ENCODE assay signal across 13 cellular contexts in genomic region chr7:44636041-44636580, GRCh38. TPM values are rescaled to one million over a fixed set of nuclear protein-coding genes. Genes with fewer than 3 reads are reported as not detected.
DNase-seq lines count a peak whose midpoint lies in the region; ATAC-seq and TF ChIP-seq lines count a peak whose summit lies in the region.
"Had no signal": no experiment of that assay in that cellular context is flagged by ENCODE, and none has a peak within 500 bp of the region (broad histone marks: within the 10 kb centered on the region; RNA-seq: fewer than 3 reads in every experiment).

No MANE protein-coding gene starts in this region.

- H3K4me1 Mint-ChIP-seq in activated naive CD8-positive, alpha-beta T cell treated with anti-CD3 and anti-CD28 coated beads for 36 hours, result peaks cover 80% of the 10 kb centered on the region

- H3K27me3 ChIP-seq in ACC112 (ENCODE audit: insufficient read depth, low read length), result no peaks in the 10 kb centered on the region
- no peaks in the 10 kb centered on the region for H3K27me3 ChIP-seq in KMS-11 (ENCODE audit: insufficient read depth, low read depth)
- H3K27me3 ChIP-seq in mucosa of stomach (ENCODE audit: control insufficient read depth, insufficient read depth, low read length), result no peaks in the 10 kb centered on the region
- H3K27me3 ChIP-seq: BE2C had no signal

- H3K4me2 ChIP-seq in KMS-11, result peak overlapping the region; percentile 91

- H3K9me3 ChIP-seq in mucosa of stomach (ENCODE audit: control insufficient read depth, low read length), result no peaks in the 10 kb centered on the region
- H3K9me3 ChIP-seq: BE2C had no signal

- DNase-seq in activated naive CD8-positive, alpha-beta T cell treated with anti-CD3 and anti-CD28 coated beads for 36 hours, result no peak
- no peak for DNase-seq in nucleus accumbens (lab: John Stamatoyannopoulos, UW)
- DNase-seq: BE2C; NCI-H2081 treated with DMSO at 0.1 percent for 48 hours; stimulated activated CD4-positive, alpha-beta T cell treated with anti-CD3 and anti-CD28 coated beads, Interleukin-12 subunit alpha, Interleukin-12 subunit beta, amount 100 ng/mL, for 4 hours; stimulated activated naive CD4-positive, alpha-beta T cell had no signal

- H3K27ac Mint-ChIP-seq in activated naive CD8-positive, alpha-beta T cell treated with anti-CD3 and anti-CD28 coated beads for 36 hours, result peak overlapping the region; percentile 31

- peaks cover 30% of the 10 kb centered on the region for H3K36me3 Mint-ChIP-seq in activated naive CD8-positive, alpha-beta T cell treated with anti-CD3 and anti-CD28 coated beads for 36 hours

- H3K9ac ChIP-seq in KMS-11, result no peak overlapping the region
- peak overlapping the region; percentile 8 for H3K9ac ChIP-seq in mucosa of stomach (ENCODE audit: low read length)

- 0 out of 2 replicates have a peak overlapping the region, but pooled peaks have one; percentile 6 for H3K27ac ChIP-seq in ACC112 (ENCODE audit: low read depth, low read length)
- peak overlapping the region; percentile 91; the same call in 1 of the 2 replicates for H3K27ac ChIP-seq in KMS-11

- no peak for ATAC-seq in HG03571 (IDR thresholded peaks at IDR 0.05; ENCODE audit: unreplicated experiment)
- no peak for ATAC-seq in GM19467 (IDR thresholded peaks at IDR 0.05; ENCODE audit: unreplicated experiment)
- ATAC-seq in HG03280 (IDR thresholded peaks at IDR 0.05; ENCODE audit: unreplicated experiment), result no peak
- ATAC-seq: SK-N-SH treated with all-trans-retinoic acid at 6 μM for 48 hours had no signal

- no peak overlapping the region for H3K4me3 ChIP-seq in ACC112 (ENCODE audit: low read depth, low read length)
- no peak overlapping the region for H3K4me3 ChIP-seq in KMS-11 (IDR thresholded peaks at IDR 0.05; ENCODE audit: insufficient read depth, low read depth, low read length)
- H3K4me3 ChIP-seq in mucosa of stomach (ENCODE audit: low read length), result no peak overlapping the region

- no peaks in the 10 kb centered on the region for H4K20me1 ChIP-seq in KMS-11 (ENCODE audit: insufficient read depth)

- no peaks in the 10 kb centered on the region for H3K27me3 Mint-ChIP-seq in activated naive CD8-positive, alpha-beta T cell treated with anti-CD3 and anti-CD28 coated beads for 36 hours

- peaks cover 3% of the 10 kb centered on the region for H3K79me2 ChIP-seq in ACC112 (ENCODE audit: control insufficient read depth, insufficient read depth, low read length, unreplicated experiment)
- H3K79me2 ChIP-seq in KMS-11 (ENCODE audit: insufficient read depth, low read depth), result peaks cover 8% of the 10 kb centered on the region; the same call in 1 of the 2 replicates

- H3K36me3 ChIP-seq in ACC112 (ENCODE audit: insufficient read depth, low read length) (0 out of 2 replicates have a peak, but pooled peaks cover 3% of the 10 kb centered on the region), KMS-11 (ENCODE audit: insufficient read depth) (no peaks in the 10 kb centered on the region), mucosa of stomach (ENCODE audit: control insufficient read depth, insufficient read depth, low read length) (no peaks in the 10 kb centered on the region)
- H3K36me3 ChIP-seq: BE2C had no signal

- H3K4me3 Mint-ChIP-seq in activated naive CD8-positive, alpha-beta T cell treated with anti-CD3 and anti-CD28 coated beads for 36 hours, result no peak overlapping the region

- H3K9me3 Mint-ChIP-seq in activated naive CD8-positive, alpha-beta T cell treated with anti-CD3 and anti-CD28 coated beads for 36 hours, result peaks cover 2% of the 10 kb centered on the region

- H3K4me1 ChIP-seq in ACC112 (ENCODE audit: control insufficient read depth, insufficient read depth, low read length, unreplicated experiment) (peaks cover 63% of the 10 kb centered on the region), KMS-11 (ENCODE audit: low read depth, poor library complexity, severe bottlenecking) (peaks cover 99% of the 10 kb centered on the region), mucosa of stomach (ENCODE audit: control insufficient read depth, insufficient read depth, low read length) (peaks cover 93% of the 10 kb centered on the region)

- TF ChIP-seq CTCF in KMS-11 (conservative IDR thresholded peaks at IDR 0.05; ENCODE audit: low read depth, low read length), result no peak

- H2AFZ ChIP-seq in ACC112 (ENCODE audit: low read length, unreplicated experiment) (no peak overlapping the region), KMS-11 (ENCODE audit: low read depth) (no peak overlapping the region)

RNA-seq across cellular contexts. Expression of gene OGDH, which starts 29.7 kb away (rescaled TPM):
- total RNA-seq in activated naive CD8-positive, alpha-beta T cell treated with anti-CD3 and anti-CD28 coated beads for 36 hours, result 10 to 100 TPM; 75.8 to 77.9 TPM

RNA-seq across cellular contexts. Expression of gene TMED4, which starts 54.1 kb away (rescaled TPM):
- total RNA-seq in activated naive CD8-positive, alpha-beta T cell treated with anti-CD3 and anti-CD28 coated beads for 36 hours, result 10 to 100 TPM; 70.3 to 70.8 TPM
